14 cellular contexts compared by ENCODE assay signal in genomic region chr3:125001557-125002413, GRCh38. TPM values are rescaled to one million over a fixed set of nuclear protein-coding genes. Genes with fewer than 3 reads are reported as not detected.
DNase-seq lines count a peak whose midpoint lies in the region; ATAC-seq and TF ChIP-seq lines count a peak whose summit lies in the region.
"Had no signal": no experiment of that assay in that cellular context is flagged by ENCODE, and none has a peak within 500 bp of the region (broad histone marks: within the 10 kb centered on the region; RNA-seq: fewer than 3 reads in every experiment).

No MANE protein-coding gene starts in this region.

- TF ChIP-seq EP300 in transverse colon (IDR thresholded peaks at IDR 0.05; ENCODE audit: low read depth): no peak

- no peaks in the 10 kb centered on the region for H3K9me3 ChIP-seq in heart right ventricle
- no peaks in the 10 kb centered on the region for H3K9me3 ChIP-seq in right atrium auricular region
- no peaks in the 10 kb centered on the region for H3K9me3 ChIP-seq in mesodermal cell (ENCODE audit: control insufficient read depth, low read length)
- H3K9me3 ChIP-seq in transverse colon: no peaks in the 10 kb centered on the region

- no peak for TF ChIP-seq CTCF in heart right ventricle (IDR thresholded peaks at IDR 0.05)
- no peak for TF ChIP-seq CTCF in right atrium auricular region (IDR thresholded peaks at IDR 0.05)
- TF ChIP-seq CTCF in transverse colon (IDR thresholded peaks at IDR 0.05): no peak

- H3K27ac ChIP-seq in heart right ventricle: peak overlapping the region in 6 of 10 donors; percentile 13 to 84 (median 68)
- peak overlapping the region in 1 of 2 donors; percentile 49 for H3K27ac ChIP-seq in right atrium auricular region
- H3K27ac ChIP-seq in mesodermal cell (ENCODE audit: low read depth, low read length, severe bottlenecking): peak overlapping the region; percentile 82
- peak overlapping the region; percentile 49 to 77 (median 72) for H3K27ac ChIP-seq in transverse colon
- H3K27ac ChIP-seq: WERI-Rb-1 had no signal

- ATAC-seq in heart right ventricle: no peak
- no peak for ATAC-seq in GM21717 (IDR thresholded peaks at IDR 0.05; ENCODE audit: unreplicated experiment)
- no peak for ATAC-seq in GM18907 (IDR thresholded peaks at IDR 0.05; ENCODE audit: unreplicated experiment)
- ATAC-seq: sciatic nerve had no signal

- H3K4me1 ChIP-seq in heart right ventricle (peaks cover 20 to 95% (median 73%) of the 10 kb centered on the region in 9 donors), right atrium auricular region (peaks cover 0 to 89% of the 10 kb centered on the region in 2 donors), mesodermal cell (ENCODE audit: control insufficient read depth, insufficient read depth, low read length, poor library complexity, severe bottlenecking) (peaks cover 21% of the 10 kb centered on the region), transverse colon (peaks cover 23 to 63% (median 31%) of the 10 kb centered on the region in 4 donors)

- no peak for TF ChIP-seq POLR2A in transverse colon (IDR thresholded peaks at IDR 0.05)

- H3K4me3 ChIP-seq in heart right ventricle (no peak overlapping the region), right atrium auricular region (no peak overlapping the region), mesodermal cell (ENCODE audit: extremely low read depth, insufficient read depth, low read length, poor library complexity, severe bottlenecking) (no peak overlapping the region), transverse colon (no peak overlapping the region)

- intact Hi-C loops in heart right ventricle (cut with DNase I) (loop anchor here in 4 of 10 donors (2.0 to 5.0 kb wide), 3 partner anchors 46 to 51 kb away; no protein-coding TSS in a partner anchor), transverse colon (cut with DNase I; ENCODE audit: low total_unique reads) (loop anchor here (5.0 kb wide), 2 partner anchors 51 to 144 kb away; no protein-coding TSS in a partner anchor)

- 72 to 74% methylated on average over 12 of the region's 12 CpGs for WGBS in heart right ventricle, 2 donors
- 91 to 93% methylated on average over 11 to 12 of the region's 12 CpGs for WGBS in mesodermal cell (ENCODE audit: insufficient coverage in 2 of 2), 2 experiments
- 32 to 45% methylated on average over 6 to 12 of the region's 12 CpGs for WGBS in transverse colon (ENCODE audit: low coverage in 1 of 2), 2 donors

- H3K27me3 ChIP-seq in heart right ventricle (no peaks in the 10 kb centered on the region), right atrium auricular region (no peaks in the 10 kb centered on the region), transverse colon (no peaks in the 10 kb centered on the region)

- in situ Hi-C loops in transverse colon (cut with MboI; ENCODE audit: low pct_ligation_motif_present in 1 of 4, low pct_unique_long_range_greater_than_20kb in 1 of 4, low sequenced_read_pairs in 3 of 4): no loop called here

- no peak for DNase-seq in heart right ventricle
- no peak for DNase-seq in right atrium auricular region (ENCODE audit: low spot score)
- DNase-seq in central memory CD4-positive, alpha-beta T cell: peak; percentile 8
- DNase-seq in transverse colon: no peak
- no peak for DNase-seq in globus pallidus (ENCODE audit: low spot score)
- DNase-seq: activated CD8-positive, alpha-beta memory T cell treated with anti-CD3 and anti-CD28 coated beads, Interleukin-2, amount 50 U/mL, for 48 hours; NCI-H1436 treated with DMSO at 0.1 percent for 48 hours; NCI-H69; stimulated activated CD4-positive, alpha-beta T cell treated with anti-CD3 and anti-CD28 coated beads, Interleukin-2, amount 100 ng/mL, for 48 hours; WERI-Rb-1 had no signal

- H3K36me3 ChIP-seq in heart right ventricle (peaks cover 0 to 100% (median 72%) of the 10 kb centered on the region in 9 donors), right atrium auricular region (peaks cover 95% of the 10 kb centered on the region), mesodermal cell (ENCODE audit: control insufficient read depth, insufficient read depth, low read length) (peaks cover 98% of the 10 kb centered on the region), transverse colon (no peaks in the 10 kb centered on the region)

RNA-seq across cellular contexts. Expression of gene HEG1, which starts 54.0 kb away (rescaled TPM):
- 100 to 1,000 TPM in 7 of 10 donors, 10 to 100 TPM in 3; 79.0 to 186 (median 143) TPM for total RNA-seq in heart right ventricle
- 10 to 100 TPM; 12.2 to 25.4 TPM for polyA plus RNA-seq in heart right ventricle
- total RNA-seq in right atrium auricular region: 100 to 1,000 TPM; 202 to 210 TPM
- polyA plus RNA-seq in mesodermal cell (2013, experiment 1 of 2): 122 TPM
- polyA plus RNA-seq in mesodermal cell (2013, experiment 2 of 2): 98.4 TPM
- 10 to 100 TPM in 2 of 4 donors, 1 to 10 TPM in 2; 8.9 to 97.3 (median 10.6) TPM for total RNA-seq in transverse colon
